1 cellular context compared by ENCODE assay signal in the genomic region with DNA sequence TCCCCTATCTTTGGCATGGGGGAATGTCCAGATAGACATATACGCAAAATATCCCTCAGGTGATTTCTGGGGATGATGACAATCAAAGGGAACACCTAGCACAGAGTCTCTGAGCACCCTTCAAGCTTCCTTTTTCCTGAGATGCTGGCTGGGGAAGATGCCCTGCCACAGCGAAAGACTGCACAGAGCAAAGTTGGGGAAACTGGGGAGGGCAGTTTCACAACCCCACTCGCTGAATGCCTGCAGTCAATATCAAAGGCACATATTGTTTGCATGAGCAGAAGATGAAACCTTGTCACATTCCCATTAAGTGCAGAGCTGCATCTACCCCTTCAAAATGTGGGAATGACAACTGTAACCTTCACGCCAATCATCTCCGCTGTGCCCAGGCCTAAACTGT.
TF ChIP-seq lines count a peak whose summit lies in the region.

No MANE protein-coding gene starts in this region.

TF ChIP-seq in SK-N-SH, 30 proteins besides CTCF, POLR2A, EP300 and RAD21:
- TF ChIP-seq NRF1 (IDR thresholded peaks at IDR 0.05; ENCODE audit: low read depth, low read length) (no peak), TEAD4 (IDR thresholded peaks at IDR 0.05; ENCODE audit: borderline replicate concordance, insufficient read depth) (no peak), CHD2 (IDR thresholded peaks at IDR 0.05; ENCODE audit: low read length, partially characterized antibody) (no peak), FOXM1 (IDR thresholded peaks at IDR 0.05; ENCODE audit: low read depth) (no peak), POLR2AphosphoS5 (IDR thresholded peaks at IDR 0.05; ENCODE audit: low read depth, low read length) (no peak), JUND (IDR thresholded peaks at IDR 0.05) (no peak), TAF1 (IDR thresholded peaks at IDR 0.05; ENCODE audit: borderline replicate concordance, low read depth, low read length) (no peak), GATA2 (CRISPR knock-in tag; IDR thresholded peaks at IDR 0.05) (no peak)
- TF ChIP-seq, protein P1, sequence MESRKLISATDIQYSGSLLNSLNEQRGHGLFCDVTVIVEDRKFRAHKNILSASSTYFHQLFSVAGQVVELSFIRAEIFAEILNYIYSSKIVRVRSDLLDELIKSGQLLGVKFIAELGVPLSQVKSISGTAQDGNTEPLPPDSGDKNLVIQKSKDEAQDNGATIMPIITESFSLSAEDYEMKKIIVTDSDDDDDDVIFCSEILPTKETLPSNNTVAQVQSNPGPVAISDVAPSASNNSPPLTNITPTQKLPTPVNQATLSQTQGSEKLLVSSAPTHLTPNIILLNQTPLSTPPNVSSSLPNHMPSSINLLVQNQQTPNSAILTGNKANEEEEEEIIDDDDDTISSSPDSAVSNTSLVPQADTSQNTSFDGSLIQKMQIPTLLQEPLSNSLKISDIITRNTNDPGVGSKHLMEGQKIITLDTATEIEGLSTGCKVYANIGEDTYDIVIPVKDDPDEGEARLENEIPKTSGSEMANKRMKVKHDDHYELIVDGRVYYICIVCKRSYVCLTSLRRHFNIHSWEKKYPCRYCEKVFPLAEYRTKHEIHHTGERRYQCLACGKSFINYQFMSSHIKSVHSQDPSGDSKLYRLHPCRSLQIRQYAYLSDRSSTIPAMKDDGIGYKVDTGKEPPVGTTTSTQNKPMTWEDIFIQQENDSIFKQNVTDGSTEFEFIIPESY (IDR thresholded peaks at IDR 0.05; ENCODE audit: borderline replicate concordance, low read depth), result no peak
